9 cellular contexts compared by ENCODE assay signal in the genomic region with DNA sequence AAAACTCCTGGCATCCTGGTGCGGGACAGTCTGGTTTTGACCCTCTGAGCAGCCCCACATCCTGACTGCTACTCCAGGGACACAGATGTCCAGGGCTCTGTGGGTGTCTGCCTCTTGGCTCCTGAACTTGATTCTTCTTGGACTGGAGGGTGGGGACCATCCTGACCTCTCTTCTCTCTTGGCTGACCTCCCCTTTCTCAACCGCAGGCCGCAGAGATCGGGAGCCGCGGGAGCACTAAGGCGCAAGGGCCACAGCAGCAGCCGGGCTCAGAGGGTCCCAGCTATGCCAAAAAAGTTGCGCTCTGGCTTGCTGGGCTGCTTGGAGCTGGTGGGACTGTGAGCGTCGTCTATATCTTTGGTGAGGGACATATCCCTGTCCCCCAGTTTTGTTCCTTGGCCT. TPM values are rescaled to one million over a fixed set of nuclear protein-coding genes. Genes with fewer than 3 reads are reported as not detected.
A peak's percentile ranks its signal among the peaks of the same experiment; 100 is the strongest.
DNase-seq lines count a peak whose midpoint lies in the region; ATAC-seq and TF ChIP-seq lines count a peak whose summit lies in the region.
"Had no signal": no experiment of that assay in that cellular context is flagged by ENCODE, and none has a peak within 500 bp of the region (broad histone marks: within the 10 kb centered on the region; RNA-seq: fewer than 3 reads in every experiment).

No MANE protein-coding gene starts in this region.

- POLR2A ChIA-PET in activated CD8-positive, alpha-beta T cell treated with anti-CD3 and anti-CD28 coated beads for 36 hours (lab: Charles Lee) = interaction anchor here (0.6 to 3.0 kb wide), 8 partner anchors 9 to 582 kb away, joined by 3 to 7 read pairs (median 4); partner anchors contain the start of genes DLL3 and NFKBIB

- H3K27ac Mint-ChIP-seq in HFFc6 = peak overlapping the region; percentile 97
- H3K27ac Mint-ChIP-seq in activated CD8-positive, alpha-beta T cell treated with anti-CD3 and anti-CD28 coated beads for 36 hours = peak overlapping the region; percentile 93

- H3K4me3 Mint-ChIP-seq in HFFc6 = peak overlapping the region; percentile 99
- peak overlapping the region; percentile 97 for H3K4me3 Mint-ChIP-seq in activated CD8-positive, alpha-beta T cell treated with anti-CD3 and anti-CD28 coated beads for 36 hours

- DNase-seq in HFFc6 (no peak), spleen (no peak), SIG-M5 (lab: John Stamatoyannopoulos, UW) (no peak)
- no peak for DNase-seq in activated CD8-positive, alpha-beta T cell treated with anti-CD3 and anti-CD28 coated beads for 36 hours

- TF ChIP-seq CTCF in HFFc6 (IDR thresholded peaks at IDR 0.05) = no peak
- TF ChIP-seq CTCF in activated CD8-positive, alpha-beta T cell treated with anti-CD3 and anti-CD28 coated beads for 36 hours (IDR thresholded peaks at IDR 0.05) = no peak
- TF ChIP-seq CTCF in spleen (IDR thresholded peaks at IDR 0.05 in 8 of 11, conservative IDR thresholded peaks at IDR 0.05 in 3 of 11) = no peak

- peaks cover 0 to 51% (median 29%) of the 10 kb centered on the region in 6 donors for H3K36me3 ChIP-seq in spleen

- TF ChIP-seq POLR2A in spleen (IDR thresholded peaks at IDR 0.05) = no peak

- peaks cover 11 to 35% (median 23%) of the 10 kb centered on the region in 6 donors for H3K4me1 ChIP-seq in spleen

- peaks cover 6% of the 10 kb centered on the region for H3K27me3 Mint-ChIP-seq in HFFc6 (ENCODE audit: insufficient read depth)
- no peaks in the 10 kb centered on the region for H3K27me3 Mint-ChIP-seq in activated CD8-positive, alpha-beta T cell treated with anti-CD3 and anti-CD28 coated beads for 36 hours

- 67 to 90% (median 86%) methylated on average over 5 to 11 of the region's 11 CpGs for WGBS in spleen, 5 donors

- no peak overlapping the region for H3K27ac ChIP-seq in spleen

- no peaks in the 10 kb centered on the region for H3K27me3 ChIP-seq in spleen (replicated peaks in 1 of 7)

- peaks cover 21% of the 10 kb centered on the region for H3K4me1 Mint-ChIP-seq in HFFc6 (ENCODE audit: low read depth)
- H3K4me1 Mint-ChIP-seq in activated CD8-positive, alpha-beta T cell treated with anti-CD3 and anti-CD28 coated beads for 36 hours (ENCODE audit: low read depth) = peaks cover 28% of the 10 kb centered on the region

- H3K4me3 ChIP-seq in iPS-11a (ENCODE audit: low read depth, low read length) = peak overlapping the region; percentile 97
- H3K4me3 ChIP-seq in spleen = peak overlapping the region; percentile 89 to 100 (median 96)

- no peaks in the 10 kb centered on the region for H3K9me3 Mint-ChIP-seq in HFFc6
- H3K9me3 Mint-ChIP-seq in activated CD8-positive, alpha-beta T cell treated with anti-CD3 and anti-CD28 coated beads for 36 hours = no peaks in the 10 kb centered on the region

- intact Hi-C loops in activated CD8-positive, alpha-beta T cell treated with anti-CD3 and anti-CD28 coated beads for 36 hours (cut with micrococcal nuclease) = no loop called here
- intact Hi-C loops in spleen (cut with DNase I; ENCODE audit: low total_unique reads) = loop anchor here (5.0 kb wide), 1 partner anchor 51 kb away; the partner anchor contains the start of gene EID2B

- CTCF ChIA-PET in activated CD8-positive, alpha-beta T cell treated with anti-CD3 and anti-CD28 coated beads for 36 hours (lab: Charles Lee) = interaction anchor here (0.7 to 1.7 kb wide), 4 partner anchors 17 to 90 kb away, joined by 3 to 7 read pairs (median 4); partner anchors contain the start of genes DLL3, MED29 and PAF1

- H3K9me3 ChIP-seq in spleen = no peaks in the 10 kb centered on the region

- peaks cover 10% of the 10 kb centered on the region for H3K36me3 Mint-ChIP-seq in HFFc6 (ENCODE audit: low read depth)
- peaks cover 25% of the 10 kb centered on the region for H3K36me3 Mint-ChIP-seq in activated CD8-positive, alpha-beta T cell treated with anti-CD3 and anti-CD28 coated beads for 36 hours (ENCODE audit: low read depth)

- ATAC-seq in activated CD8-positive, alpha-beta T cell treated with anti-CD3 and anti-CD28 coated beads for 36 hours = no peak
- ATAC-seq in HG02798 (IDR thresholded peaks at IDR 0.05; ENCODE audit: poor library complexity, unreplicated experiment) (no peak), GM21515 (IDR thresholded peaks at IDR 0.05; ENCODE audit: unreplicated experiment) (no peak), HG02759 (IDR thresholded peaks at IDR 0.05; ENCODE audit: unreplicated experiment) (no peak)

RNA-seq across cellular contexts. Expression of gene TIMM50, which starts 1.0 kb away (rescaled TPM):
- total RNA-seq in HFFc6 (2021; fragmentation: NEBNext Ultra II Directional; extraction: Animal tissue kit (Norgen Biotek cat#: 25700)) = 100 to 1,000 TPM in 1 of 6 experiments, 10 to 100 TPM in 5; 86.2 to 104 (median 92.5) TPM
- 100 to 1,000 TPM; 108 to 114 TPM for total RNA-seq in activated CD8-positive, alpha-beta T cell treated with anti-CD3 and anti-CD28 coated beads for 36 hours
- total RNA-seq in spleen = 10 to 100 TPM; 30.3 to 51.5 (median 41.8) TPM
- polyA plus RNA-seq in spleen = 10 to 100 TPM; 36.2 to 46.0 (median 40.7) TPM

RNA-seq across cellular contexts. Expression of gene DLL3, which starts 17.1 kb away (rescaled TPM):
- under 1 TPM in 2 of 6 experiments, not detected in 4; 0.38 to 0.45 TPM for total RNA-seq in HFFc6 (2021; fragmentation: NEBNext Ultra II Directional; extraction: Animal tissue kit (Norgen Biotek cat#: 25700))
- 1 to 10 TPM; 1.3 to 1.6 TPM for total RNA-seq in activated CD8-positive, alpha-beta T cell treated with anti-CD3 and anti-CD28 coated beads for 36 hours
- under 1 TPM in 2 of 7 donors, not detected in 5; 0.16 to 0.27 TPM for total RNA-seq in spleen
- under 1 TPM; 0.52 to 0.68 (median 0.58) TPM for polyA plus RNA-seq in spleen

RNA-seq across cellular contexts. Expression of gene SELENOV, which starts 33.3 kb away (rescaled TPM):
- not detected for total RNA-seq in HFFc6 (2021; fragmentation: NEBNext Ultra II Directional; extraction: Animal tissue kit (Norgen Biotek cat#: 25700))
- not detected for total RNA-seq in activated CD8-positive, alpha-beta T cell treated with anti-CD3 and anti-CD28 coated beads for 36 hours
- not detected for total RNA-seq in spleen
- not detected for polyA plus RNA-seq in spleen
- total RNA-seq: SK-MEL-5 had no signal

RNA-seq across cellular contexts. Expression of gene SUPT5H, which starts 36.3 kb away (rescaled TPM):
- 100 to 1,000 TPM; 102 to 129 (median 107) TPM for total RNA-seq in HFFc6 (2021; fragmentation: NEBNext Ultra II Directional; extraction: Animal tissue kit (Norgen Biotek cat#: 25700))
- 100 to 1,000 TPM; 127 to 141 TPM for total RNA-seq in activated CD8-positive, alpha-beta T cell treated with anti-CD3 and anti-CD28 coated beads for 36 hours
- total RNA-seq in spleen = 100 to 1,000 TPM; 103 to 125 (median 108) TPM
- polyA plus RNA-seq in spleen = 100 to 1,000 TPM in 2 of 3 donors, 10 to 100 TPM in 1; 95.8 to 225 (median 198) TPM

RNA-seq across cellular contexts. Expression of gene RPS16, which starts 45.9 kb away (rescaled TPM):
- 1,000 to 10,000 TPM; 1,647 to 2,008 (median 1,885) TPM for total RNA-seq in HFFc6 (2021; fragmentation: NEBNext Ultra II Directional; extraction: Animal tissue kit (Norgen Biotek cat#: 25700))
- total RNA-seq in activated CD8-positive, alpha-beta T cell treated with anti-CD3 and anti-CD28 coated beads for 36 hours = 1,000 to 10,000 TPM; 3,249 to 3,324 TPM
- total RNA-seq in spleen = 1,000 to 10,000 TPM; 1,378 to 2,109 (median 1,598) TPM
- 1,000 to 10,000 TPM; 5,364 to 5,747 (median 5,635) TPM for polyA plus RNA-seq in spleen
